Comparison of ENCODE assay signal across 12 cellular contexts in the genomic region with DNA sequence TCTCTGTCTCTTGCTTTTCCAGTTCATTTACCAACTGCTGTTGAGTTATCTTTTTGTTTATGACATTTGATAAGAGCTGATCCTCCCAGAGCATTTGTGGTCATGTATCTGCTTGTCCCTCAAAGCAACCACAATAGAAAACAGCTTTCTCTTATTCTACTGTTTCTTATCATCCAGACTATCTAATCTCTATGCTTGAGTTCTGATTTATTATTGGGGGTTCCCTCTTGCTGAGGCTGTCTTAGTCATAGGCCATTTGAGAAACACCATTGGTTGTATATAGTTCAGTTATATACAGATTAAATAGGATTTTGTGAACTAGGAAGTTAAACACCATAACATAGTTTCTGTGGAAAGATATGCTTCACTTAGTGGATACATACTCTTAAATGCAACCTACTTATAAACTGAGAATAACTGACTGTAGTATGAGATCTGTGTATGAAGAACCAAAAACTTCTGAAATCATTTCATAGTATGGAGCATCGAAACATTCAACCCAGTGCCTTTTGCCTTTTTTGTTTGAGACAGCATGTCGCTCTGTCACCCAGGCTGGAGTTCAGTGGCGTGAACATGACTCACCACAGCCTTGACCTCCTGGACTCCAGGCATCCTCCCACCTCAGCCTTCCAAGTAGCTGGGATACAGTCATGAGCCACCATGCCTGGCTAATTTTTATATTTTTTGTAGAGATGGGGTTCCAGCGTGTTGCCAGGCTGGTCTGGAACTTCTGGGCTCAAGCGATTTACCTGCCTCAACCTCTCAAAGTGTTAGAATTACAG.
DNase-seq lines count a peak whose midpoint lies in the region; ATAC-seq and TF ChIP-seq lines count a peak whose summit lies in the region.
"Had no signal": no experiment of that assay in that cellular context is flagged by ENCODE, and none has a peak within 500 bp of the region (broad histone marks: within the 10 kb centered on the region; RNA-seq: fewer than 3 reads in every experiment).

No MANE protein-coding gene starts in this region.

- peak; percentile 44 for ATAC-seq in CD4-positive, alpha-beta T cell (ENCODE audit: poor library complexity)
- peak; percentile 71 for ATAC-seq in central memory CD8-positive, alpha-beta T cell (replicated peaks; ENCODE audit: extremely low read depth, poor library complexity, severe bottlenecking)
- ATAC-seq in mucosa of descending colon (peak; percentile 71), HG03565 (IDR thresholded peaks at IDR 0.05; ENCODE audit: unreplicated experiment) (no peak)
- ATAC-seq: GM23338 had no signal

- peaks cover 5% of the 10 kb centered on the region for H3K36me3 Mint-ChIP-seq in CD4-positive, alpha-beta T cell (ENCODE audit: low read depth)
- peaks cover 2% of the 10 kb centered on the region for H3K36me3 Mint-ChIP-seq in central memory CD8-positive, alpha-beta T cell (ENCODE audit: insufficient read depth)

- H3K27ac ChIP-seq in CD4-positive, alpha-beta T cell (ENCODE audit: low read depth, low read length) = no peak overlapping the region
- H3K27ac ChIP-seq: thoracic aorta had no signal

- no peaks in the 10 kb centered on the region for H3K27me3 Mint-ChIP-seq in CD4-positive, alpha-beta T cell
- H3K27me3 Mint-ChIP-seq in central memory CD8-positive, alpha-beta T cell = no peaks in the 10 kb centered on the region

- peaks cover 86% of the 10 kb centered on the region for H3K4me1 Mint-ChIP-seq in CD4-positive, alpha-beta T cell (ENCODE audit: low read depth)
- peaks cover 66% of the 10 kb centered on the region for H3K4me1 Mint-ChIP-seq in central memory CD8-positive, alpha-beta T cell

- no peak overlapping the region for H3K4me3 ChIP-seq in mucosa of descending colon
- H3K4me3 ChIP-seq: GM23338, thoracic aorta had no signal

- no peaks in the 10 kb centered on the region for H3K4me1 ChIP-seq in mucosa of descending colon (ENCODE audit: low read depth)

- TF ChIP-seq CTCF in CD4-positive, alpha-beta T cell (IDR thresholded peaks at IDR 0.05) = no peak
- TF ChIP-seq CTCF in mucosa of descending colon (IDR thresholded peaks at IDR 0.05) = no peak

- POLR2A ChIA-PET in CD4-positive, alpha-beta T cell (lab: Charles Lee) = no interaction called here

- H3K36me3 ChIP-seq in mucosa of descending colon (ENCODE audit: low read depth) = no peaks in the 10 kb centered on the region
- H3K36me3 ChIP-seq: thoracic aorta had no signal

- H3K9me3 Mint-ChIP-seq in CD4-positive, alpha-beta T cell = no peaks in the 10 kb centered on the region
- no peaks in the 10 kb centered on the region for H3K9me3 Mint-ChIP-seq in central memory CD8-positive, alpha-beta T cell
- H3K9me3 Mint-ChIP-seq: GM23338 had no signal

- no peaks in the 10 kb centered on the region for H3K9me3 ChIP-seq in CD4-positive, alpha-beta T cell (ENCODE audit: control insufficient read depth, low read length)
- H3K9me3 ChIP-seq in mucosa of descending colon = no peaks in the 10 kb centered on the region
- H3K9me3 ChIP-seq: thoracic aorta had no signal

- peak overlapping the region; percentile 5 for H3K4me3 Mint-ChIP-seq in CD4-positive, alpha-beta T cell
- H3K4me3 Mint-ChIP-seq in central memory CD8-positive, alpha-beta T cell = no peak overlapping the region
- H3K4me3 Mint-ChIP-seq: GM23338 had no signal

- no peak for DNase-seq in CD4-positive, alpha-beta T cell
- DNase-seq in LHCN-M2 (ENCODE audit: low read depth) (peak; percentile 35), mucosa of descending colon (no peak), NCI-H1048 (lab: John Stamatoyannopoulos, UW) (no peak), retina (no peak)
- no peak for DNase-seq in central memory CD8-positive, alpha-beta T cell (ENCODE audit: low spot score in 2 of 2)
- no peak for DNase-seq in activated CD4-positive, alpha-beta T cell treated with anti-CD3 and anti-CD28 coated beads for 4 hours
- DNase-seq: NCI-H1694 treated with DMSO at 0.1 percent for 48 hours, SHP77 treated with DMSO at 0.1 percent for 48 hours had no signal

- CTCF ChIA-PET in CD4-positive, alpha-beta T cell (lab: Charles Lee) = no interaction called here

- H3K27ac Mint-ChIP-seq in CD4-positive, alpha-beta T cell = peak overlapping the region; percentile 48
- H3K27ac Mint-ChIP-seq in central memory CD8-positive, alpha-beta T cell (ENCODE audit: low read depth) = peak overlapping the region; percentile 23
- H3K27ac Mint-ChIP-seq: GM23338 had no signal

- intact Hi-C loops in CD4-positive, alpha-beta T cell (cut with DNase I, micrococcal nuclease) = loop anchor here in 1 of 2 experiments (5.0 kb wide), 1 partner anchor 39 kb away; no protein-coding TSS in a partner anchor
- intact Hi-C loops in mucosa of descending colon (cut with DNase I, micrococcal nuclease) = no loop called here

- H3K27me3 ChIP-seq in CD4-positive, alpha-beta T cell (ENCODE audit: control insufficient read depth, insufficient read depth, low read length) = no peaks in the 10 kb centered on the region
